Comparison of ENCODE assay signal across 27 cellular contexts in genomic region chr6:53391170-53391569, GRCh38. TPM values are rescaled to one million over a fixed set of nuclear protein-coding genes. Genes with fewer than 3 reads are reported as not detected.
A peak's percentile ranks its signal among the peaks of the same experiment; 100 is the strongest.
DNase-seq lines count a peak whose midpoint lies in the region; ATAC-seq and TF ChIP-seq lines count a peak whose summit lies in the region.
"Had no signal": no experiment of that assay in that cellular context is flagged by ENCODE, and none has a peak within 500 bp of the region (broad histone marks: within the 10 kb centered on the region; RNA-seq: fewer than 3 reads in every experiment).

No MANE protein-coding gene starts in this region.

- no peak for TF ChIP-seq CTCF in testis (IDR thresholded peaks at IDR 0.05)

- H3K27me3 ChIP-seq in testis, result no peaks in the 10 kb centered on the region
- H3K27me3 ChIP-seq in naive thymus-derived CD4-positive, alpha-beta T cell (ENCODE audit: control insufficient read depth in 2 of 2, insufficient read depth in 2 of 2, low read length in 2 of 2), result no peaks in the 10 kb centered on the region
- H3K27me3 ChIP-seq: SJSA1 had no signal

- no peaks in the 10 kb centered on the region for H3K36me3 ChIP-seq in testis (ENCODE audit: low read depth, missing control alignments)
- H3K36me3 ChIP-seq in naive thymus-derived CD4-positive, alpha-beta T cell (ENCODE audit: control insufficient read depth in 2 of 3, insufficient read depth in 3 of 3, low read length in 3 of 3), result no peaks in the 10 kb centered on the region
- H3K36me3 ChIP-seq: SJSA1 had no signal

- intact Hi-C loops in testis (cut with DNase I; ENCODE audit: low total_unique reads), result no loop called here
- intact Hi-C loops in naive thymus-derived CD4-positive, alpha-beta T cell (cut with micrococcal nuclease), result no loop called here

- peak; percentile 19 for DNase-seq in G401 (ENCODE audit: low spot score)
- DNase-seq in amniotic epithelial cell (ENCODE audit: low read depth), result peak; percentile 16
- DNase-seq in left lobe of liver (ENCODE audit: low spot score), result no peak
- peak; percentile 25 for DNase-seq in testis
- no peak for DNase-seq in naive thymus-derived CD4-positive, alpha-beta T cell
- DNase-seq in NCI-H187 treated with DMSO at 0.1 percent for 48 hours (lab: John Stamatoyannopoulos, UW), result no peak
- no peak for DNase-seq in T-cell
- DNase-seq: AML-193; C1 segment of cervical spinal cord; CD4-positive, alpha-beta memory T cell; DMS 273 treated with DMSO at 0.1 percent for 48 hours; DMS79 treated with DMSO at 0.1 percent for 48 hours; GM23248; H7; Karpas-422; NCI-H1092; NCI-H1436; NCI-H187; NCI-H2171 treated with DMSO at 0.1 percent for 48 hours; NCI-H345; NCI-H510A treated with DMSO at 0.1 percent for 48 hours; NK-92 treated with Interleukin-12 subunit alpha and Interleukin-12 subunit beta, amount 100 ng/mL, for 24 hours; Right ventricle myocardium superior; RPMI8226 had no signal

- no peaks in the 10 kb centered on the region for H3K36me3 Mint-ChIP-seq in naive thymus-derived CD4-positive, alpha-beta T cell
- H3K36me3 Mint-ChIP-seq in T-cell, result no peaks in the 10 kb centered on the region
- H3K36me3 Mint-ChIP-seq: CD4-positive, alpha-beta memory T cell had no signal

- H3K4me1 ChIP-seq in testis, result no peaks in the 10 kb centered on the region
- H3K4me1 ChIP-seq in naive thymus-derived CD4-positive, alpha-beta T cell (ENCODE audit: control insufficient read depth in 2 of 2, insufficient read depth in 2 of 2, low read length in 2 of 2), result no peaks in the 10 kb centered on the region
- H3K4me1 ChIP-seq: A549, SJSA1 had no signal

- 59 to 69% methylated on average over 3 of the region's 3 CpGs for WGBS in testis, 2 donors

- CTCF ChIA-PET in naive thymus-derived CD4-positive, alpha-beta T cell (lab: Charles Lee), result no interaction called here
- CTCF ChIA-PET in T-cell (lab: Charles Lee), result no interaction called here

- H3K27ac ChIP-seq in testis, result no peak overlapping the region
- no peak overlapping the region for H3K27ac ChIP-seq in naive thymus-derived CD4-positive, alpha-beta T cell (ENCODE audit: low read depth, low read length)
- H3K27ac ChIP-seq: A549, GM23248, HL-60, SJSA1 had no signal

- H3K9me3 Mint-ChIP-seq in naive thymus-derived CD4-positive, alpha-beta T cell, result peaks cover 0 to 5% (median 0%) of the 10 kb centered on the region in 11 donors
- H3K9me3 Mint-ChIP-seq in T-cell, result no peaks in the 10 kb centered on the region

- no peaks in the 10 kb centered on the region for H3K4me1 Mint-ChIP-seq in naive thymus-derived CD4-positive, alpha-beta T cell
- no peaks in the 10 kb centered on the region for H3K4me1 Mint-ChIP-seq in T-cell
- H3K4me1 Mint-ChIP-seq: CD4-positive, alpha-beta memory T cell had no signal

- no peaks in the 10 kb centered on the region for H3K9me3 ChIP-seq in testis
- no peaks in the 10 kb centered on the region for H3K9me3 ChIP-seq in naive thymus-derived CD4-positive, alpha-beta T cell (ENCODE audit: control insufficient read depth in 2 of 3, low read length in 3 of 3)
- H3K9me3 ChIP-seq: A549, SJSA1 had no signal

- no peak overlapping the region for H3K4me3 Mint-ChIP-seq in naive thymus-derived CD4-positive, alpha-beta T cell
- no peak overlapping the region for H3K4me3 Mint-ChIP-seq in T-cell
- H3K4me3 Mint-ChIP-seq: CD4-positive, alpha-beta memory T cell had no signal

- no peak overlapping the region for H3K27ac Mint-ChIP-seq in naive thymus-derived CD4-positive, alpha-beta T cell
- H3K27ac Mint-ChIP-seq in T-cell, result no peak overlapping the region
- H3K27ac Mint-ChIP-seq: CD4-positive, alpha-beta memory T cell had no signal

- H3K27me3 Mint-ChIP-seq in naive thymus-derived CD4-positive, alpha-beta T cell, result peaks cover 0 to 18% (median 0%) of the 10 kb centered on the region in 5 donors
- H3K27me3 Mint-ChIP-seq in T-cell, result no peaks in the 10 kb centered on the region
- H3K27me3 Mint-ChIP-seq: CD4-positive, alpha-beta memory T cell had no signal

- TF ChIP-seq POLR2A in testis (IDR thresholded peaks at IDR 0.05), result no peak

- H3K4me3 ChIP-seq in testis, result no peak overlapping the region
- no peak overlapping the region for H3K4me3 ChIP-seq in naive thymus-derived CD4-positive, alpha-beta T cell (ENCODE audit: low read length)
- H3K4me3 ChIP-seq: A549, GM23248, SJSA1 had no signal

- in situ Hi-C loops in G401 (cut with HindIII; ENCODE audit: low sequenced_read_pairs), result no loop called here

- ATAC-seq in left lobe of liver, result peak; percentile 100
- no peak for ATAC-seq in naive thymus-derived CD4-positive, alpha-beta T cell
- no peak for ATAC-seq in T-cell (replicated peaks in 1 of 4)
- ATAC-seq: A549 had no signal

- POLR2A ChIA-PET in naive thymus-derived CD4-positive, alpha-beta T cell (lab: Charles Lee), result interaction anchor here (0.7 kb wide), 1 partner anchor 33 kb away, joined by 3 read pairs; no protein-coding TSS in a partner anchor
- POLR2A ChIA-PET in T-cell (lab: Charles Lee), result no interaction called here

RNA-seq across cellular contexts. Expression of gene ELOVL5, which starts 42.4 kb away (rescaled TPM):
- total RNA-seq in G401 (2014; rRNA removed; shearing (Covaris generic)), result 6.6 and 12.2 TPM in 2 replicates
- 54.4 TPM for total RNA-seq in left lobe of liver
- 100 to 1,000 TPM; 206 to 214 TPM for total RNA-seq in testis
- 190 TPM for polyA plus RNA-seq in testis (ENCODE audit: insufficient read depth, low read depth, low replicate concordance)
- 100 to 1,000 TPM in 1 of 5 experiments, 10 to 100 TPM in 4; 49.7 to 124 (median 71.3) TPM for total RNA-seq in naive thymus-derived CD4-positive, alpha-beta T cell
- polyA plus RNA-seq in naive thymus-derived CD4-positive, alpha-beta T cell, result 10 to 100 TPM; 40.9 to 52.5 TPM
- 100 to 1,000 TPM in 1 of 5 donors, 10 to 100 TPM in 4; 71.4 to 101 (median 86.5) TPM for total RNA-seq in T-cell

Comparison
In these comparisons a context has a peak if more than half of its experiments do, and no peak if none do; other contexts are left out.
1. DNase-seq: peak in G401 (single experiment), amniotic epithelial cell (single experiment) and testis (single experiment); none in left lobe of liver (single experiment), naive thymus-derived CD4-positive, alpha-beta T cell (0 of 9), NCI-H187 treated with DMSO at 0.1 percent for 48 hours (single experiment) and T-cell (0 of 34).